Comparison of ENCODE assay signal across 1 cellular context in genomic region chr5:55143624-55144023, GRCh38.
TF ChIP-seq lines count a peak whose summit lies in the region.

No MANE protein-coding gene starts in this region.

TF ChIP-seq in HepG2, 621 proteins besides CTCF, POLR2A, EP300 and RAD21:
- TF ChIP-seq HNF4A (CRISPR knock-in tag; IDR thresholded peaks at IDR 0.05) (peak; percentile 67), TBL1XR1 (IDR thresholded peaks at IDR 0.05; ENCODE audit: borderline replicate concordance, low read length, partially characterized antibody) (no peak), ZNF30 (CRISPR knock-in tag; IDR thresholded peaks at IDR 0.05) (no peak), HNF4G (IDR thresholded peaks at IDR 0.05; ENCODE audit: borderline replicate concordance, low read depth, low read length) (peak; percentile 38), HNF4G (CRISPR knock-in tag; IDR thresholded peaks at IDR 0.05; ENCODE audit: borderline replicate concordance, low read depth) (no peak; the same call in 1 of the 2 replicates), RXRA (CRISPR knock-in tag; IDR thresholded peaks at IDR 0.05) (no peak), SMAD1 (CRISPR knock-in tag; IDR thresholded peaks at IDR 0.05; ENCODE audit: borderline replicate concordance, low read depth) (no peak), FOXK1 (CRISPR knock-in tag; IDR thresholded peaks at IDR 0.05; ENCODE audit: borderline replicate concordance, low read depth) (no peak), PHF21A (CRISPR knock-in tag; IDR thresholded peaks at IDR 0.05) (no peak), ZNF549 (CRISPR knock-in tag; IDR thresholded peaks at IDR 0.05) (0 out of 2 replicates have a peak, but pooled peaks have one; percentile 47), ZNF777 (CRISPR knock-in tag; IDR thresholded peaks at IDR 0.05) (no peak), BCL6 (CRISPR knock-in tag; IDR thresholded peaks at IDR 0.05) (no peak), IRX3 (CRISPR knock-in tag; IDR thresholded peaks at IDR 0.05; ENCODE audit: borderline replicate concordance, low read depth) (no peak), ZNF484 (CRISPR knock-in tag; IDR thresholded peaks at IDR 0.05; ENCODE audit: borderline replicate concordance, low read depth) (no peak), ZNF766 (CRISPR knock-in tag; IDR thresholded peaks at IDR 0.05; ENCODE audit: borderline replicate concordance) (no peak), ZNF772 (CRISPR knock-in tag; IDR thresholded peaks at IDR 0.05) (no peak), ZNF142 (CRISPR knock-in tag; IDR thresholded peaks at IDR 0.05) (no peak), ZNF75D (CRISPR knock-in tag; IDR thresholded peaks at IDR 0.05; ENCODE audit: borderline replicate concordance) (no peak), MTA3 (CRISPR knock-in tag; IDR thresholded peaks at IDR 0.05) (no peak), CSRNP2 (CRISPR knock-in tag; conservative IDR thresholded peaks at IDR 0.05; ENCODE audit: low read depth) (no peak), ZBTB26 (CRISPR knock-in tag; IDR thresholded peaks at IDR 0.05; ENCODE audit: borderline replicate concordance) (peak; percentile 50; the same call in 1 of the 2 replicates), ZNF580 (CRISPR knock-in tag; IDR thresholded peaks at IDR 0.05; ENCODE audit: borderline replicate concordance, low read depth) (no peak), ELF4 (CRISPR knock-in tag; IDR thresholded peaks at IDR 0.05; ENCODE audit: borderline replicate concordance) (no peak), ZNF264 (CRISPR knock-in tag; IDR thresholded peaks at IDR 0.05) (no peak), CAMTA2 (CRISPR knock-in tag; IDR thresholded peaks at IDR 0.05; ENCODE audit: borderline replicate concordance) (no peak)
